In the genomic region with DNA sequence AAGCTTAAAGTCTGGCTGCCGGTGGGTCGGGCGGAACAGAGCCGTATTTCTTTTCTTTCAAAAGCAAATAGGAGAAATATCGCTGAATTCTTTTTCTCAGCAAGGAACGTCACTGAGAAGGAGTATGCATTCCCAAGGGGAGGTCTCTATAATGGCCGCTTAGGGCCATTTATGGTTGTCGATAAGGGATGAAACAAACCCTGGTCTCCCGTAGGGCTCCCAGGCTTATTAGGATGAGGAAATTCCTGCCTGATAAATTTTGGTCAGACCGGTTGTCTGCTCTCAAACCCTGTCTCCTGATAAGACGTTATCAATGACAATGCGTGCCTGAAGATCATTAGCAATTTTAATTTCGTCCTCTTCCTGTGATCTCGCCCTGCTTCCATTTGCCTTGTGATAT, we compare ENCODE assay signal across 19 cellular contexts.
"Had no signal": no experiment of that assay in that cellular context is flagged by ENCODE, and none has a peak within 500 bp of the region (broad histone marks: within the 10 kb centered on the region; RNA-seq: fewer than 3 reads in every experiment).

No MANE protein-coding gene starts in this region.

- H3K27ac ChIP-seq: left lung, spleen, WERI-Rb-1 had no signal

- H3K4me1 Mint-ChIP-seq: activated naive CD4-positive, alpha-beta T cell treated with anti-CD3 and anti-CD28 coated beads, Interleukin-2, amount 50 U/mL, for 24 hours; brain had no signal

- H3K36me3 ChIP-seq: left lung, spleen, WERI-Rb-1 had no signal

- H3K4me1 ChIP-seq: left lung, spleen had no signal

- H3K4me3 ChIP-seq: left lung, spleen had no signal

- ATAC-seq: left lung; stimulated activated naive CD8-positive, alpha-beta T cell treated with anti-CD3 and anti-CD28 coated beads, Interleukin-15, Interleukin-2, amounts not matched to agents 100 U/mL and 50 U/mL, for 24 hours had no signal

- DNase-seq: activated CD4-positive, alpha-beta T cell treated with anti-CD3 and anti-CD28 coated beads for 1 hour; activated CD4-positive, alpha-beta T cell treated with anti-CD3 and anti-CD28 coated beads, Interleukin-2, amount 50 U/mL, for 1 hour; activated gamma-delta T cell treated with Interleukin-2 at 50 U/mL for 16 hours; activated T-cell treated with anti-CD3 and anti-CD28 coated beads, Interleukin-2, amount 50 U/mL, for 1 hour; aorta; foreskin fibroblast; immature natural killer cell; left lung; midbrain; natural killer cell; spleen; stimulated activated CD4-positive, alpha-beta T cell treated with anti-CD3 and anti-CD28 coated beads, Interleukin-4, amount 100 ng/mL, for 24 hours; stimulated activated naive CD8-positive, alpha-beta T cell treated with anti-CD3 and anti-CD28 coated beads, Interleukin-15, Interleukin-2, amounts not matched to agents 100 U/mL and 50 U/mL, for 24 hours; WERI-Rb-1 had no signal

- H3K27me3 ChIP-seq: left lung, spleen had no signal

- H3K27ac Mint-ChIP-seq: activated naive CD4-positive, alpha-beta T cell treated with anti-CD3 and anti-CD28 coated beads, Interleukin-2, amount 50 U/mL, for 24 hours; brain; natural killer cell; progenitor cell of endocrine pancreas had no signal

- H3K4me3 Mint-ChIP-seq: activated naive CD4-positive, alpha-beta T cell treated with anti-CD3 and anti-CD28 coated beads, Interleukin-2, amount 50 U/mL, for 24 hours; brain had no signal

- H3K27me3 Mint-ChIP-seq: activated naive CD4-positive, alpha-beta T cell treated with anti-CD3 and anti-CD28 coated beads, Interleukin-2, amount 50 U/mL, for 24 hours; progenitor cell of endocrine pancreas had no signal

- FAIRE-seq: endometrium, TTC549 had no signal
